Comparison of ENCODE assay signal across 8 cellular contexts in genomic region chr17:42459983-42460300, GRCh38. TPM values are rescaled to one million over a fixed set of nuclear protein-coding genes. Genes with fewer than 3 reads are reported as not detected.
DNase-seq lines count a peak whose midpoint lies in the region; ATAC-seq, FAIRE-seq and TF ChIP-seq lines count a peak whose summit lies in the region.

No MANE protein-coding gene starts in this region.

- FAIRE-seq in GM12892 (lab: Jason Lieb, UNC) = peak; percentile 67

- TF ChIP-seq CTCF in right lobe of liver (IDR thresholded peaks at IDR 0.05) (no peak), tibial artery (IDR thresholded peaks at IDR 0.05) (no peak)

- H3K9me3 ChIP-seq in right lobe of liver (no peaks in the 10 kb centered on the region), tibial artery (no peaks in the 10 kb centered on the region)

- 3% methylated on average over 4 of the region's 4 CpGs for WGBS in right lobe of liver (ENCODE audit: insufficient coverage, low coverage, low lambda C conversion rate, missing lambda C conversion rate)

- H3K4me3 ChIP-seq in right lobe of liver = peak overlapping the region; percentile 64 to 77 (median 65)
- H3K4me3 ChIP-seq in tibial artery = peak overlapping the region; percentile 57 to 62

- H3K36me3 ChIP-seq in right lobe of liver (peaks cover 0 to 9% (median 0%) of the 10 kb centered on the region in 4 donors), tibial artery (peaks cover 5 to 24% (median 10%) of the 10 kb centered on the region in 3 donors)

- peaks cover 0 to 27% (median 9%) of the 10 kb centered on the region in 4 donors for H3K4me1 ChIP-seq in right lobe of liver
- peaks cover 0 to 27% (median 13%) of the 10 kb centered on the region in 4 donors for H3K4me1 ChIP-seq in tibial artery

- peak overlapping the region; percentile 27 to 93 (median 92) for H3K27ac ChIP-seq in right lobe of liver
- H3K27ac ChIP-seq in tibial artery = peak overlapping the region; percentile 85 to 87

- intact Hi-C loops in right lobe of liver (cut with DNase I) = no loop called here
- intact Hi-C loops in tibial artery (cut with DNase I; ENCODE audit: low total_unique reads) = no loop called here

- H3K27me3 ChIP-seq in right lobe of liver (no peaks in the 10 kb centered on the region), tibial artery (no peaks in the 10 kb centered on the region)

- TF ChIP-seq POLR2A in GM12892 (IDR thresholded peaks at IDR 0.05; ENCODE audit: low read depth, low read length) = no peak
- no peak for TF ChIP-seq POLR2A in right lobe of liver (IDR thresholded peaks at IDR 0.05)

- ATAC-seq in right lobe of liver = peak in 3 of 4 donors; percentile 4 to 15 (median 13)
- ATAC-seq in GM21528 (IDR thresholded peaks at IDR 0.05; ENCODE audit: low FRiP score, unreplicated experiment) = no peak
- ATAC-seq in HG03159 (IDR thresholded peaks at IDR 0.05; ENCODE audit: unreplicated experiment) = no peak

- DNase-seq in A172 (ENCODE audit: low spot score) (peak; percentile 75), GM12892 (ENCODE audit: insufficient read length) (no peak), OCI-M1 (lab: John Stamatoyannopoulos, UW) (peak; percentile 90), cerebellar cortex (ENCODE audit: low spot score) (peak; percentile 44), right lobe of liver (no peak), tibial artery (no peak)

RNA-seq across cellular contexts. Expression of gene ATP6V0A1, which starts 1.3 kb away (rescaled TPM):
- 23.4 and 24.1 TPM in 2 replicates for total RNA-seq in A172 (2014; rRNA removed; shearing (Covaris generic))
- 25.0 TPM for polyA plus RNA-seq in GM12892 (2012; ENCODE audit: missing spikeins)
- 10 to 100 TPM; 36.4 to 66.0 (median 49.4) TPM for total RNA-seq in right lobe of liver

RNA-seq across cellular contexts. Expression of gene CAVIN1, which starts 36.9 kb away (rescaled TPM):
- 569 and 659 TPM in 2 replicates for total RNA-seq in A172 (2014; rRNA removed; shearing (Covaris generic))
- polyA plus RNA-seq in GM12892 (2012; ENCODE audit: missing spikeins) = 1.9 TPM
- 10 to 100 TPM in 5 of 6 experiments, 1 to 10 TPM in 1; 8.7 to 29.6 (median 17.4) TPM for total RNA-seq in right lobe of liver

Comparison
In these comparisons a context has a peak if more than half of its experiments do, and no peak if none do; other contexts are left out.
1. DNase-seq: peak in A172 (single experiment), OCI-M1 (single experiment) and cerebellar cortex (single experiment); none in GM12892 (single experiment), right lobe of liver (0 of 3) and tibial artery (0 of 2).
2. ATAC-seq: peak in right lobe of liver (3 of 4); none in GM21528 (single experiment) and HG03159 (single experiment).
3. RNA of gene CAVIN1, which starts 36.9 kb away (total RNA-seq): 569 to 659 TPM in A172; 8.7 to 29.6 TPM in right lobe of liver; every median in the first group is over 10 times any median in the second.